Comparison of ENCODE assay signal across 15 cellular contexts in the genomic region with DNA sequence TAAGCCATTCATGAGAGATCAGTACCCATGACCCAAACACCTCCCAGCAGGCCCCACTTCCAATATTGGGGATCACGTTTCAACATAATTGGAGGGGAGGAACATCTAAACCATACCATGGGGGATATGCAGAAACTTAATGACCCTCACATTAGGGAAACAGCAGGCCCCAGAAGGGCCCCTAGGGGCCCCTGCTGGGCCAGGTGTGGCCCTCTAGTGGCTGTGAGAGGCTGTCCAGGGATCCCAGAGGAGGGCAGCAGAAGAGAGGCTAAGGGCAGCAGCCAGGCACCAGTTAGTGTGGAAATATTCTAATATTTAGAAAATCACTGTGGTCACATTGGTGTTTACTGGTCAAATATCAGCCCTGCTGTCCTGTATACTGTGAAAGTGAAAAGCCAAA. TPM values are rescaled to one million over a fixed set of nuclear protein-coding genes. Genes with fewer than 3 reads are reported as not detected.
DNase-seq lines count a peak whose midpoint lies in the region; ATAC-seq and TF ChIP-seq lines count a peak whose summit lies in the region.
"Had no signal": no experiment of that assay in that cellular context is flagged by ENCODE, and none has a peak within 500 bp of the region (broad histone marks: within the 10 kb centered on the region; RNA-seq: fewer than 3 reads in every experiment).

No MANE protein-coding gene starts in this region.

- no peaks in the 10 kb centered on the region for H3K36me3 Mint-ChIP-seq in stimulated activated naive CD8-positive, alpha-beta T cell treated with anti-CD3 and anti-CD28 coated beads, Interleukin-15, Interleukin-2, amounts not matched to agents 100 ng/mL and 50 ng/mL, for 24 hours (ENCODE audit: low read depth)
- H3K36me3 Mint-ChIP-seq: natural killer cell had no signal

- H2AFZ ChIP-seq in MM.1S (ENCODE audit: low read length) = no peak overlapping the region

- no peaks in the 10 kb centered on the region for H3K9me2 ChIP-seq in MM.1S (replicated peaks; ENCODE audit: insufficient read depth, low read length)

- no peak overlapping the region for H3K4me3 Mint-ChIP-seq in stimulated activated naive CD8-positive, alpha-beta T cell treated with anti-CD3 and anti-CD28 coated beads, Interleukin-15, Interleukin-2, amounts not matched to agents 100 ng/mL and 50 ng/mL, for 24 hours
- H3K4me3 Mint-ChIP-seq: natural killer cell had no signal

- no peaks in the 10 kb centered on the region for H3K27me3 ChIP-seq in MM.1S (replicated peaks; ENCODE audit: insufficient read depth, low read length)
- no peaks in the 10 kb centered on the region for H3K27me3 ChIP-seq in upper lobe of right lung
- H3K27me3 ChIP-seq: vagina had no signal

- DNase-seq in stimulated activated naive CD8-positive, alpha-beta T cell treated with anti-CD3 and anti-CD28 coated beads, Interleukin-15, Interleukin-2, amounts not matched to agents 100 U/mL and 50 U/mL, for 24 hours = no peak
- DNase-seq in MM.1S (no peak), cardiac fibroblast (ENCODE audit: low read depth in 2 of 2) (no peak), upper lobe of right lung (no peak), left cardiac atrium (no peak), KG1 (lab: John Stamatoyannopoulos, UW) (no peak), NCI-H524 treated with DMSO at 0.1 percent for 48 hours (lab: John Stamatoyannopoulos, UW) (no peak)
- DNase-seq: effector memory CD4-positive, alpha-beta T cell; foreskin melanocyte; natural killer cell; NCI-H1048; psoas muscle had no signal

- H4K20me1 ChIP-seq in MM.1S (ENCODE audit: insufficient read depth, low read length) = no peaks in the 10 kb centered on the region

- H3K27ac Mint-ChIP-seq in stimulated activated naive CD8-positive, alpha-beta T cell treated with anti-CD3 and anti-CD28 coated beads, Interleukin-15, Interleukin-2, amounts not matched to agents 100 ng/mL and 50 ng/mL, for 24 hours = peak overlapping the region; percentile 73
- H3K27ac Mint-ChIP-seq: natural killer cell had no signal

- H3K4me3 ChIP-seq in MM.1S (ENCODE audit: low read length) (no peak overlapping the region), cardiac fibroblast (replicated peaks in 1 of 2; ENCODE audit: low read depth in 2 of 2, low read length in 2 of 2) (no peak overlapping the region), upper lobe of right lung (no peak overlapping the region)
- H3K4me3 ChIP-seq: psoas muscle, vagina had no signal

- no peak overlapping the region for H3K27ac ChIP-seq in MM.1S (ENCODE audit: low read length)
- no peak overlapping the region for H3K27ac ChIP-seq in upper lobe of right lung
- H3K27ac ChIP-seq: psoas muscle, vagina had no signal

- H3K4me2 ChIP-seq in MM.1S (ENCODE audit: low read depth, low read length) = no peak overlapping the region

- H3K27me3 Mint-ChIP-seq in stimulated activated naive CD8-positive, alpha-beta T cell treated with anti-CD3 and anti-CD28 coated beads, Interleukin-15, Interleukin-2, amounts not matched to agents 100 ng/mL and 50 ng/mL, for 24 hours = no peaks in the 10 kb centered on the region

- peaks cover 51% of the 10 kb centered on the region for H3K4me1 Mint-ChIP-seq in stimulated activated naive CD8-positive, alpha-beta T cell treated with anti-CD3 and anti-CD28 coated beads, Interleukin-15, Interleukin-2, amounts not matched to agents 100 ng/mL and 50 ng/mL, for 24 hours (ENCODE audit: low read depth)
- H3K4me1 Mint-ChIP-seq: natural killer cell had no signal

- TF ChIP-seq CTCF in MM.1S (IDR thresholded peaks at IDR 0.05; ENCODE audit: low read length) = peak; percentile 45
- peak; percentile 12 for TF ChIP-seq CTCF in cardiac fibroblast (IDR thresholded peaks at IDR 0.05; ENCODE audit: low read depth, low read length)
- peak; percentile 7 for TF ChIP-seq CTCF in upper lobe of right lung (IDR thresholded peaks at IDR 0.05)

- H3K9ac ChIP-seq in MM.1S (ENCODE audit: low read length) = no peak overlapping the region

- no peaks in the 10 kb centered on the region for H3K36me3 ChIP-seq in MM.1S (replicated peaks; ENCODE audit: insufficient read depth, low read length)
- H3K36me3 ChIP-seq in upper lobe of right lung = no peaks in the 10 kb centered on the region
- H3K36me3 ChIP-seq: vagina had no signal

- H3K79me2 ChIP-seq in MM.1S (ENCODE audit: low read length) = no peaks in the 10 kb centered on the region

- no peak for ATAC-seq in stimulated activated naive CD8-positive, alpha-beta T cell treated with anti-CD3 and anti-CD28 coated beads, Interleukin-15, Interleukin-2, amounts not matched to agents 100 U/mL and 50 U/mL, for 24 hours
- ATAC-seq in upper lobe of right lung = peak; percentile 29
- ATAC-seq in left cardiac atrium = no peak
- ATAC-seq: psoas muscle had no signal

- H3K4me1 ChIP-seq in MM.1S (ENCODE audit: low read length) = no peaks in the 10 kb centered on the region
- no peaks in the 10 kb centered on the region for H3K4me1 ChIP-seq in upper lobe of right lung
- H3K4me1 ChIP-seq: psoas muscle, vagina had no signal

- H3K9me3 ChIP-seq in MM.1S (replicated peaks; ENCODE audit: insufficient read depth, low read length) (no peaks in the 10 kb centered on the region), upper lobe of right lung (no peaks in the 10 kb centered on the region)
- H3K9me3 ChIP-seq: psoas muscle, vagina had no signal

- intact Hi-C loops in upper lobe of right lung (cut with DNase I) (no loop called here), left cardiac atrium (cut with DNase I) (no loop called here)

- 0 out of 2 replicates have a peak, but pooled peaks cover 5% of the 10 kb centered on the region for H3F3A ChIP-seq in MM.1S (ENCODE audit: insufficient read depth, low read length)

- no peaks in the 10 kb centered on the region for H3K9me3 Mint-ChIP-seq in stimulated activated naive CD8-positive, alpha-beta T cell treated with anti-CD3 and anti-CD28 coated beads, Interleukin-15, Interleukin-2, amounts not matched to agents 100 ng/mL and 50 ng/mL, for 24 hours
- H3K9me3 Mint-ChIP-seq: activated naive CD4-positive, alpha-beta T cell treated with anti-CD3 and anti-CD28 coated beads, Interleukin-2, amount 50 U/mL, for 72 hours; natural killer cell had no signal

RNA-seq across cellular contexts. Expression of a gene that starts 49.3 kb away (rescaled TPM):
- total RNA-seq in upper lobe of right lung (51.4 TPM), left cardiac atrium (10 to 100 TPM; 10.2 to 16.8 TPM)
